Comparison of ENCODE assay signal across 9 cellular contexts in genomic region chr3:116517308-116517707, GRCh38.
DNase-seq lines count a peak whose midpoint lies in the region; ATAC-seq and TF ChIP-seq lines count a peak whose summit lies in the region.
"Had no signal": no experiment of that assay in that cellular context is flagged by ENCODE, and none has a peak within 500 bp of the region (broad histone marks: within the 10 kb centered on the region; RNA-seq: fewer than 3 reads in every experiment).

No MANE protein-coding gene starts in this region.

- H3K36me3 Mint-ChIP-seq in nephron progenitor cell (ENCODE audit: low read depth), result no peaks in the 10 kb centered on the region

- no peaks in the 10 kb centered on the region for H3K9me3 Mint-ChIP-seq in nephron progenitor cell

- H3K9me3 ChIP-seq in adipocyte (ENCODE audit: control insufficient read depth, low read length), result no peaks in the 10 kb centered on the region

- H3K4me3 Mint-ChIP-seq in nephron progenitor cell, result no peak overlapping the region

- peak; percentile 35 for TF ChIP-seq CTCF in nephron progenitor cell (IDR thresholded peaks at IDR 0.05)

- H3K4me1 Mint-ChIP-seq in nephron progenitor cell, result no peaks in the 10 kb centered on the region

- ATAC-seq in HG02759 (IDR thresholded peaks at IDR 0.05; ENCODE audit: unreplicated experiment), result no peak

- no peak overlapping the region for H3K4me3 ChIP-seq in adipocyte (ENCODE audit: low read length)

- no peaks in the 10 kb centered on the region for H3K27me3 Mint-ChIP-seq in nephron progenitor cell (ENCODE audit: low read depth, poor library complexity)

- DNase-seq in NCI-H1417 (lab: John Stamatoyannopoulos, UW) (peak in 2 of 3 experiments; percentile 2 to 41), NCI-H1417 treated with DMSO at 0.1 percent for 48 hours (lab: John Stamatoyannopoulos, UW) (no peak), HT-29 (ENCODE audit: low spot score) (peak; percentile 35), adipocyte (ENCODE audit: low read depth) (peak; percentile 1), nephron progenitor cell (no peak), activated gamma-delta T cell (lab: John Stamatoyannopoulos, UW) (no peak)
- no peak for DNase-seq in activated CD4-positive, CD25-positive, alpha-beta regulatory T cell treated with anti-CD3 and anti-CD28 coated beads, Interleukin-2, amount 50 U/mL, for 72 hours
- DNase-seq: NCI-H345 had no signal

- H3K36me3 ChIP-seq in adipocyte (ENCODE audit: control insufficient read depth, insufficient read depth, low read length, severe bottlenecking), result no peaks in the 10 kb centered on the region

- H3K4me1 ChIP-seq in adipocyte (ENCODE audit: control insufficient read depth, insufficient read depth, low read length), result no peaks in the 10 kb centered on the region

- no peak overlapping the region for H3K9ac ChIP-seq in adipocyte (ENCODE audit: low read length)

- no peak overlapping the region for H3K27ac Mint-ChIP-seq in nephron progenitor cell

- H3K27me3 ChIP-seq in adipocyte (replicated peaks; ENCODE audit: control insufficient read depth, insufficient read depth, low read length), result no peaks in the 10 kb centered on the region

Comparison
In these comparisons a context has a peak if more than half of its experiments do, and no peak if none do; other contexts are left out.
1. DNase-seq: peak in NCI-H1417 (2 of 3), HT-29 (single experiment) and adipocyte (single experiment); none in NCI-H1417 treated with DMSO at 0.1 percent for 48 hours (single experiment), nephron progenitor cell (single experiment), activated CD4-positive, CD25-positive, alpha-beta regulatory T cell treated with anti-CD3 and anti-CD28 coated beads, Interleukin-2, amount 50 U/mL, for 72 hours (single experiment) and activated gamma-delta T cell (single experiment).